ENCODE assay signal across 20 cellular contexts in the genomic region with DNA sequence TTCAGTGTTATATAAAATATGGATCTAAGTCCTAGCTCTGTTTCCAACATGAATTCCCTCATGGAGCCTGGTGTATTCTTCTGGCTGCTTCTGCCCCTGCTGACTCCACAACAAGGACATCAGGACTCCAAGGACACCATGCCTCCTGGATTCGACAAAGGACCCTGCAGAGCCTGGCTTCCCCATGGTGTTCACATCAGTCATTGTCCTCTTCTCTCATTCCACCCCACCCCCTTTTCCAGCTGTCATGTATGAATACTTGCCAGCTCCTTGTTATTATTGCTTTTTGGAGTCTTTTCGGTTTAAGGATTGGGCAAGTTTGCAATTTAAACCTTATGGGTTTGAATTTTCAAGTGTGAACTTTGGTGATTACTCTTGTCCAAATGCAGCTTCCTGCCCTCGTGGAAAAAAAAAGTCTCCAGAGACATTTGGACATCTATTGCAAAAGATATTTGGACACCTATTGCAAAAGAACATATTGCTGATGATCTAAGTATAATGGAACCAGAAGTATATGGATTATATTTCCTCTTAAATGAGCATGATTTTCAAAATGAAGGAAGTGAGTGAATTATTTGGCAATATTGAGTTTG. TPM values are rescaled to one million over a fixed set of nuclear protein-coding genes. Genes with fewer than 3 reads are reported as not detected.
DNase-seq lines count a peak whose midpoint lies in the region; ATAC-seq and TF ChIP-seq lines count a peak whose summit lies in the region.
"Had no signal": no experiment of that assay in that cellular context is flagged by ENCODE, and none has a peak within 500 bp of the region (broad histone marks: within the 10 kb centered on the region; RNA-seq: fewer than 3 reads in every experiment).

No MANE protein-coding gene starts in this region.

- H3K36me3 ChIP-seq in CD8-positive, alpha-beta T cell (ENCODE audit: insufficient read depth, low read length), result no peaks in the 10 kb centered on the region
- H3K36me3 ChIP-seq: prostate gland had no signal

- CTCF ChIA-PET in CD8-positive, alpha-beta T cell (lab: Charles Lee), result interaction anchor here (1.2 kb wide), 1 partner anchor 120 kb away, joined by 3 read pairs; no protein-coding TSS in a partner anchor

- no peak overlapping the region for H3K27ac ChIP-seq in CD8-positive, alpha-beta T cell (ENCODE audit: low read depth, low read length)
- H3K27ac ChIP-seq: prostate gland had no signal

- no peak overlapping the region for H3K4me3 ChIP-seq in fibroblast of the aortic adventitia (ENCODE audit: low read depth, low read length)
- H3K4me3 ChIP-seq in CD8-positive, alpha-beta T cell (ENCODE audit: low read depth, low read length), result no peak overlapping the region
- H3K4me3 ChIP-seq: prostate gland had no signal

- DNase-seq in Right ventricle myocardium inferior (ENCODE audit: missing footprints), result no peak
- no peak for DNase-seq in cardiac septum (ENCODE audit: low spot score)
- DNase-seq in MV-4-11 (lab: John Stamatoyannopoulos, UW), result peak; percentile 45
- peak; percentile 62 for DNase-seq in fibroblast of the aortic adventitia (ENCODE audit: low read depth)
- peak; percentile 59 for DNase-seq in stromal cell of bone marrow (ENCODE audit: low read depth)
- DNase-seq in type B pancreatic cell (ENCODE audit: extremely low spot score, unreplicated experiment), result no peak
- no peak for DNase-seq in CD8-positive, alpha-beta T cell
- DNase-seq in T-helper 2 cell treated with Interferon-gamma antibody and Interleukin-4, amounts not matched to agents 5 μg/mL and 100 μg/mL, for 36 hours (ENCODE audit: low spot score), result no peak
- DNase-seq: activated CD4-positive, CD25-positive, alpha-beta regulatory T cell; CD8-positive, alpha-beta memory T cell; DND-41; endodermal cell; Karpas-422; NCI-H1417 treated with DMSO at 0.1 percent for 48 hours; NCI-H2171; NCI-H748 treated with DMSO at 0.1 percent for 48 hours; nephron progenitor cell had no signal

- H3K4me1 ChIP-seq in CD8-positive, alpha-beta T cell (ENCODE audit: insufficient read depth, low read length), result no peaks in the 10 kb centered on the region
- H3K4me1 ChIP-seq: prostate gland had no signal

- H3K36me3 Mint-ChIP-seq in type B pancreatic cell, result no peaks in the 10 kb centered on the region
- H3K36me3 Mint-ChIP-seq in CD8-positive, alpha-beta T cell, result no peaks in the 10 kb centered on the region
- H3K36me3 Mint-ChIP-seq in T-helper 2 cell treated with Interferon-gamma antibody and Interleukin-4, amounts not matched to agents 5 μg/mL and 100 μg/mL, for 36 hours (ENCODE audit: low read depth), result no peaks in the 10 kb centered on the region
- H3K36me3 Mint-ChIP-seq: activated naive CD4-positive, alpha-beta T cell treated with anti-CD3 and anti-CD28 coated beads, Interleukin-2, amount 50 U/mL, for 24 hours; CD8-positive, alpha-beta memory T cell; mesothelial cell of epicardium had no signal

- no peaks in the 10 kb centered on the region for H3K27me3 ChIP-seq in CD8-positive, alpha-beta T cell (ENCODE audit: insufficient read depth, low read length)

- ATAC-seq in Right ventricle myocardium inferior, result peak; percentile 86
- ATAC-seq in CD8-positive, alpha-beta T cell, result no peak

- no peaks in the 10 kb centered on the region for H3K27me3 Mint-ChIP-seq in type B pancreatic cell
- H3K27me3 Mint-ChIP-seq in CD8-positive, alpha-beta T cell (ENCODE audit: low read depth), result peaks cover 6% of the 10 kb centered on the region
- peaks cover 8% of the 10 kb centered on the region for H3K27me3 Mint-ChIP-seq in T-helper 2 cell treated with Interferon-gamma antibody and Interleukin-4, amounts not matched to agents 5 μg/mL and 100 μg/mL, for 36 hours (ENCODE audit: low read depth)

- no peaks in the 10 kb centered on the region for H3K9me3 ChIP-seq in CD8-positive, alpha-beta T cell (ENCODE audit: low read length)
- H3K9me3 ChIP-seq: prostate gland had no signal

- TF ChIP-seq CTCF in fibroblast of the aortic adventitia (IDR thresholded peaks at IDR 0.05; ENCODE audit: insufficient read depth, low read length) (no peak), type B pancreatic cell (conservative IDR thresholded peaks at IDR 0.05) (no peak)
- TF ChIP-seq CTCF in CD8-positive, alpha-beta T cell (IDR thresholded peaks at IDR 0.05), result no peak

- H3K4me3 Mint-ChIP-seq in type B pancreatic cell, result no peak overlapping the region
- no peak overlapping the region for H3K4me3 Mint-ChIP-seq in CD8-positive, alpha-beta T cell
- H3K4me3 Mint-ChIP-seq in T-helper 2 cell treated with Interferon-gamma antibody and Interleukin-4, amounts not matched to agents 5 μg/mL and 100 μg/mL, for 36 hours, result no peak overlapping the region
- H3K4me3 Mint-ChIP-seq: activated naive CD4-positive, alpha-beta T cell treated with anti-CD3 and anti-CD28 coated beads, Interleukin-2, amount 50 U/mL, for 24 hours; endodermal cell; mesothelial cell of epicardium; nephron progenitor cell had no signal

- intact Hi-C loops in Right ventricle myocardium inferior (cut with DNase I), result no loop called here
- intact Hi-C loops in cardiac septum (cut with DNase I), result no loop called here
- intact Hi-C loops in CD8-positive, alpha-beta T cell (cut with DNase I, micrococcal nuclease), result no loop called here

- H3K9me3 Mint-ChIP-seq in type B pancreatic cell, result no peaks in the 10 kb centered on the region
- H3K9me3 Mint-ChIP-seq in CD8-positive, alpha-beta T cell, result no peaks in the 10 kb centered on the region
- H3K9me3 Mint-ChIP-seq in T-helper 2 cell treated with Interferon-gamma antibody and Interleukin-4, amounts not matched to agents 5 μg/mL and 100 μg/mL, for 36 hours, result no peaks in the 10 kb centered on the region
- H3K9me3 Mint-ChIP-seq: activated naive CD4-positive, alpha-beta T cell treated with anti-CD3 and anti-CD28 coated beads, Interleukin-2, amount 50 U/mL, for 24 hours; endodermal cell; mesothelial cell of epicardium had no signal

- POLR2A ChIA-PET in CD8-positive, alpha-beta T cell (lab: Charles Lee), result no interaction called here

- H3K4me1 Mint-ChIP-seq in type B pancreatic cell (ENCODE audit: unreplicated experiment), result no peaks in the 10 kb centered on the region
- H3K4me1 Mint-ChIP-seq in CD8-positive, alpha-beta T cell (ENCODE audit: low read depth), result no peaks in the 10 kb centered on the region
- H3K4me1 Mint-ChIP-seq in T-helper 2 cell treated with Interferon-gamma antibody and Interleukin-4, amounts not matched to agents 5 μg/mL and 100 μg/mL, for 36 hours (ENCODE audit: low read depth), result no peaks in the 10 kb centered on the region
- H3K4me1 Mint-ChIP-seq: activated naive CD4-positive, alpha-beta T cell treated with anti-CD3 and anti-CD28 coated beads, Interleukin-2, amount 50 U/mL, for 24 hours; CD8-positive, alpha-beta memory T cell; endodermal cell had no signal

- H3K27ac Mint-ChIP-seq in type B pancreatic cell, result no peak overlapping the region
- no peak overlapping the region for H3K27ac Mint-ChIP-seq in CD8-positive, alpha-beta T cell
- H3K27ac Mint-ChIP-seq in T-helper 2 cell treated with Interferon-gamma antibody and Interleukin-4, amounts not matched to agents 5 μg/mL and 100 μg/mL, for 36 hours, result no peak overlapping the region
- H3K27ac Mint-ChIP-seq: activated naive CD4-positive, alpha-beta T cell treated with anti-CD3 and anti-CD28 coated beads, Interleukin-2, amount 50 U/mL, for 24 hours; CD8-positive, alpha-beta memory T cell; endodermal cell; mesothelial cell of epicardium; nephron progenitor cell had no signal

RNA-seq across cellular contexts. Expression of gene LVRN, which starts 14.2 kb away (rescaled TPM):
- total RNA-seq in Right ventricle myocardium inferior (1.3 TPM), cardiac septum (0.27 TPM), fibroblast of the aortic adventitia (ENCODE audit: low replicate concordance) (0.90 TPM in 1 of 2 replicates, not detected in the other), type B pancreatic cell (ENCODE audit: low replicate concordance) (0.19 TPM in 1 of 2 replicates, not detected in the other)
- not detected for total RNA-seq in CD8-positive, alpha-beta T cell
- total RNA-seq: prostate gland had no signal

Comparison
In these comparisons a context has a peak if more than half of its experiments do, and no peak if none do; other contexts are left out.
1. DNase-seq: peak in MV-4-11 (single experiment), fibroblast of the aortic adventitia (single experiment) and stromal cell of bone marrow (single experiment); none in Right ventricle myocardium inferior (single experiment), cardiac septum (single experiment), type B pancreatic cell (single experiment), CD8-positive, alpha-beta T cell (0 of 7) and T-helper 2 cell treated with Interferon-gamma antibody and Interleukin-4, amounts not matched to agents 5 μg/mL and 100 μg/mL, for 36 hours (single experiment).